1 cellular context compared by ENCODE assay signal in genomic region chr14:91376547-91377477, GRCh38.
TF ChIP-seq lines count a peak whose summit lies in the region.

No MANE protein-coding gene starts in this region.

TF ChIP-seq in GM12878, 131 proteins besides CTCF, POLR2A, EP300 and RAD21 (continued from another document):
- TF ChIP-seq PRDM15 (CRISPR knock-in tag; IDR thresholded peaks at IDR 0.05), result no peak
- no peak for TF ChIP-seq HDAC2 (IDR thresholded peaks at IDR 0.05)
- no peak for TF ChIP-seq PAX5 (IDR thresholded peaks at IDR 0.05; ENCODE audit: borderline replicate concordance, low read depth, low read length)
- TF ChIP-seq ATF7 (IDR thresholded peaks at IDR 0.05; ENCODE audit: low read depth), result no peak
- 0 out of 2 replicates have a peak, but pooled peaks have one; percentile 12 for TF ChIP-seq MXI1 (IDR thresholded peaks at IDR 0.05; ENCODE audit: low read depth, low read length)
- no peak for TF ChIP-seq ZBED1 (IDR thresholded peaks at IDR 0.05; ENCODE audit: borderline replicate concordance)
- TF ChIP-seq REST (IDR thresholded peaks at IDR 0.05; ENCODE audit: low read depth, low read length), result no peak
- 0 out of 2 replicates have a peak, but pooled peaks have one; percentile 61 for TF ChIP-seq WRNIP1 (IDR thresholded peaks at IDR 0.05; ENCODE audit: borderline replicate concordance, low read depth, low read length)
- TF ChIP-seq SMARCA5 (IDR thresholded peaks at IDR 0.05), result 0 out of 2 replicates have a peak, but pooled peaks have one; percentile 18
- TF ChIP-seq FOXK2 (IDR thresholded peaks at IDR 0.05), result no peak
- TF ChIP-seq ZNF384 (IDR thresholded peaks at IDR 0.05; ENCODE audit: borderline replicate concordance, low read depth, low read length), result no peak
- no peak for TF ChIP-seq CREB1 (IDR thresholded peaks at IDR 0.05; ENCODE audit: low read depth)
